Comparison of ENCODE assay signal across 17 cellular contexts in genomic region chr6:160978141-160978926, GRCh38. TPM values are rescaled to one million over a fixed set of nuclear protein-coding genes. Genes with fewer than 3 reads are reported as not detected.
DNase-seq lines count a peak whose midpoint lies in the region; ATAC-seq, FAIRE-seq and TF ChIP-seq lines count a peak whose summit lies in the region.
"Had no signal": no experiment of that assay in that cellular context is flagged by ENCODE, and none has a peak within 500 bp of the region (broad histone marks: within the 10 kb centered on the region; RNA-seq: fewer than 3 reads in every experiment).

No MANE protein-coding gene starts in this region.

- in situ Hi-C loops in HepG2 (cut with HindIII; ENCODE audit: extremely low pct_ligation_motif_present, low pct_unique_long_range_greater_than_20kb) = no loop called here

- intact Hi-C loops in HepG2 (cut with micrococcal nuclease; ENCODE audit: unreplicated experiment) = no loop called here
- intact Hi-C loops in right lobe of liver (cut with DNase I) = no loop called here

- no peak overlapping the region for H3K9ac ChIP-seq in HepG2 (ENCODE audit: insufficient read depth, low read depth, low read length)
- no peak overlapping the region for H3K9ac ChIP-seq in keratinocyte (ENCODE audit: control insufficient read depth, extremely low read depth, insufficient read depth, low read length)

- POLR2A ChIA-PET in HepG2 (lab: Yijun Ruan, JAX) = no interaction called here

- no peak for TF ChIP-seq RAD21 in HepG2 (CRISPR knock-in tag; IDR thresholded peaks at IDR 0.05)

- no peak for ATAC-seq in HepG2
- ATAC-seq in right lobe of liver = no peak
- no peak for ATAC-seq in HG02759 (IDR thresholded peaks at IDR 0.05; ENCODE audit: unreplicated experiment)
- no peak for ATAC-seq in HG03108 (IDR thresholded peaks at IDR 0.05; ENCODE audit: unreplicated experiment)
- ATAC-seq: Panc1, T-cell had no signal

- no peaks in the 10 kb centered on the region for H3K79me2 ChIP-seq in HepG2 (ENCODE audit: insufficient read depth, low read length)
- no peaks in the 10 kb centered on the region for H3K79me2 ChIP-seq in keratinocyte (ENCODE audit: control insufficient read depth, insufficient read depth, low read length)

- TF ChIP-seq CTCF in HepG2 (CRISPR knock-in tag; IDR thresholded peaks at IDR 0.05) (no peak), right lobe of liver (IDR thresholded peaks at IDR 0.05) (no peak), cardiac fibroblast (IDR thresholded peaks at IDR 0.05; ENCODE audit: low read depth, low read length) (no peak), keratinocyte (optimal IDR thresholded peaks at IDR 0.05 in 1 of 3, IDR thresholded peaks at IDR 0.05 in 1 of 3, conservative IDR thresholded peaks at IDR 0.05 in 1 of 3; ENCODE audit: extremely low read depth in 1 of 3, insufficient read depth in 2 of 3, low read length in 3 of 3) (no peak)

- peaks cover 0 to 8% of the 10 kb centered on the region in 2 experiments; a peak in 4 of 5 replicates for H3K27me3 ChIP-seq in HepG2 (ENCODE audit: control insufficient read depth in 1 of 2, insufficient read depth in 2 of 2, low read length in 2 of 2)
- H3K27me3 ChIP-seq in right lobe of liver = no peaks in the 10 kb centered on the region
- H3K27me3 ChIP-seq in keratinocyte (ENCODE audit: control insufficient read depth, extremely low read depth, insufficient read depth, low read length) = no peaks in the 10 kb centered on the region

- no TSS peak for BruUV-seq in HepG2 (replicated peaks; lab: Mats Ljungman, UMichigan)

- no peaks in the 10 kb centered on the region for H4K20me1 ChIP-seq in HepG2 (ENCODE audit: insufficient read depth, low read length)
- no peaks in the 10 kb centered on the region for H4K20me1 ChIP-seq in keratinocyte (ENCODE audit: control insufficient read depth, extremely low read depth, insufficient read depth, low read length)

- dilution Hi-C loops in keratinocyte (cut with MboI; ENCODE audit: extremely low pct_ligation_motif_present, low sequenced_read_pairs) = no loop called here

- no peak for TF ChIP-seq EP300 in HepG2 (IDR thresholded peaks at IDR 0.05; ENCODE audit: low read depth in 2 of 2, low read length in 2 of 2)
- TF ChIP-seq EP300 in HepG2 (CRISPR knock-in tag; IDR thresholded peaks at IDR 0.05; ENCODE audit: borderline replicate concordance) = no peak

- H3K4me2 ChIP-seq in HepG2 (ENCODE audit: low read depth, low read length) (no peak overlapping the region), keratinocyte (ENCODE audit: control insufficient read depth, extremely low read depth, insufficient read depth, low read depth, low read length) (no peak overlapping the region)

- no peak for FAIRE-seq in HepG2 (lab: Jason Lieb, UNC)
- FAIRE-seq in keratinocyte (lab: Jason Lieb, UNC) = peak; percentile 49
- FAIRE-seq: A204.1, H1 had no signal

- H3K4me3 ChIP-seq in HepG2 (replicated peaks in 1 of 3; ENCODE audit: insufficient read depth in 1 of 3, low read depth in 2 of 3, low read length in 3 of 3) (no peak overlapping the region), right lobe of liver (no peak overlapping the region), cardiac fibroblast (replicated peaks in 1 of 2; ENCODE audit: low read depth in 2 of 2, low read length in 2 of 2) (no peak overlapping the region), keratinocyte (ENCODE audit: control insufficient read depth in 2 of 3, extremely low read depth in 1 of 3, insufficient read depth in 2 of 3, low read depth in 1 of 3, low read length in 3 of 3) (no peak overlapping the region)

- H3K9me3 ChIP-seq in HepG2 (ENCODE audit: low read length) = peaks cover 11% of the 10 kb centered on the region
- H3K9me3 ChIP-seq in right lobe of liver = peaks cover 0 to 4% (median 0%) of the 10 kb centered on the region in 4 donors
- no peaks in the 10 kb centered on the region for H3K9me3 ChIP-seq in keratinocyte (ENCODE audit: control insufficient read depth, low read depth, low read length)

- no peaks in the 10 kb centered on the region for H3K9me1 ChIP-seq in keratinocyte (ENCODE audit: control insufficient read depth, extremely low read depth, insufficient read depth, low read length)

- 29% methylated on average over 4 of the region's 4 CpGs for WGBS in HepG2 (ENCODE audit: low lambda C conversion rate)
- 73% methylated on average over 4 of the region's 4 CpGs for WGBS in right lobe of liver (ENCODE audit: insufficient coverage, low coverage, low lambda C conversion rate, missing lambda C conversion rate)

- CTCF ChIA-PET in HepG2 (lab: Yijun Ruan, JAX; ENCODE audit: low intra/inter-chr PET ratio, low total read pairs) = no interaction called here

- H3K36me3 ChIP-seq in HepG2 (replicated peaks in 1 of 2; ENCODE audit: control insufficient read depth in 1 of 2, insufficient read depth in 2 of 2, low read length in 2 of 2) (no peaks in the 10 kb centered on the region), right lobe of liver (no peaks in the 10 kb centered on the region), keratinocyte (ENCODE audit: control insufficient read depth in 2 of 2, extremely low read depth in 1 of 2, insufficient read depth in 2 of 2, low read length in 2 of 2) (no peaks in the 10 kb centered on the region)

- H2AFZ ChIP-seq in HepG2 (ENCODE audit: low read length) = no peak overlapping the region
- no peak overlapping the region for H2AFZ ChIP-seq in keratinocyte (ENCODE audit: control insufficient read depth, low read length)

- H3K27ac ChIP-seq in HepG2 (ENCODE audit: extremely low read length, insufficient read depth, low read length) = no peak overlapping the region
- no peak overlapping the region for H3K27ac ChIP-seq in right lobe of liver
- no peak overlapping the region for H3K27ac ChIP-seq in keratinocyte (ENCODE audit: control insufficient read depth, insufficient read depth, low read length)

- no peaks in the 10 kb centered on the region for H3K4me1 ChIP-seq in HepG2 (ENCODE audit: insufficient read depth, low read length)
- H3K4me1 ChIP-seq in right lobe of liver = no peaks in the 10 kb centered on the region
- peaks cover 17% of the 10 kb centered on the region for H3K4me1 ChIP-seq in keratinocyte (ENCODE audit: control insufficient read depth, extremely low read depth, insufficient read depth, low read length)
- H3K4me1 ChIP-seq: Caco-2 had no signal

- no peak for TF ChIP-seq POLR2A in HepG2 (IDR thresholded peaks at IDR 0.05; ENCODE audit: insufficient read depth in 1 of 2, low read depth in 2 of 2, low read length in 2 of 2)
- no peak for TF ChIP-seq POLR2A in right lobe of liver (IDR thresholded peaks at IDR 0.05)

- DNase-seq in HepG2 (ENCODE audit: low spot score) (no peak), right lobe of liver (no peak), cardiac fibroblast (ENCODE audit: low read depth in 2 of 2) (peak; percentile 42 to 52), keratinocyte (ENCODE audit: low read depth, low spot score) (no peak), NCI-H526 treated with DMSO at 0.1 percent for 48 hours (lab: John Stamatoyannopoulos, UW) (no peak)
- DNase-seq in activated naive CD4-positive, alpha-beta T cell treated with anti-CD3 and anti-CD28 coated beads, Interleukin-2, amount 50 U/mL, for 16 hours = no peak
- DNase-seq: activated naive CD4-positive, alpha-beta T cell treated with Interleukin-2 at 50 U/mL for 16 hours; Caco-2; NCI-H1930; NCI-H526; stimulated activated CD4-positive, alpha-beta T cell treated with anti-CD3 and anti-CD28 coated beads, Interleukin-4, amount 100 ng/mL, for 4 hours; T-cell had no signal

TF ChIP-seq in HepG2, 621 proteins besides CTCF, POLR2A, EP300 and RAD21:
- TF ChIP-seq ZNF124 (CRISPR knock-in tag; IDR thresholded peaks at IDR 0.05) (no peak), ATF7 (IDR thresholded peaks at IDR 0.05) (0 out of 2 replicates have a peak, but pooled peaks have one; percentile 20), ATF7 (CRISPR knock-in tag; IDR thresholded peaks at IDR 0.05) (no peak)

RNA-seq across cellular contexts. Expression of gene MAP3K4, which starts 13.2 kb away (rescaled TPM):
- 33.6 and 40.1 TPM in 2 replicates for total RNA-seq in HepG2 (2016; rRNA removed; fragmentation: Illumina TruSeq; extraction: Trizol)
- 66.8 and 68.7 TPM in 2 replicates for total RNA-seq in HepG2 (2016; cell fraction: cytosol; rRNA removed; fragmentation: Illumina TruSeq; extraction: Trizol; ENCODE audit: low read depth)
- 37.5 and 40.8 TPM in 2 replicates for total RNA-seq in HepG2 (2016; cell fraction: insoluble cytoplasmic fraction; rRNA removed; fragmentation: Illumina TruSeq; extraction: Trizol)
- total RNA-seq in HepG2 (2016; cell fraction: membrane; rRNA removed; fragmentation: Illumina TruSeq; extraction: Trizol) = 38.1 and 58.6 TPM in 2 replicates
- total RNA-seq in HepG2 (2016; cell fraction: nucleus; rRNA removed; fragmentation: Illumina TruSeq; extraction: Trizol) = 50.7 and 54.4 TPM in 2 replicates
- 12.9 and 15.4 TPM in 2 replicates for polyA plus RNA-seq in HepG2 (2011; rRNA removed)
- 6.9 and 9.0 TPM in 2 replicates for polyA plus RNA-seq in HepG2 (2011; cell fraction: cytosol; rRNA removed)
- 35.9 and 37.8 TPM in 2 replicates for polyA plus RNA-seq in HepG2 (2011; cell fraction: nucleus; rRNA removed)
- polyA plus RNA-seq in HepG2 (2012) = 16.6 and 19.8 TPM in 2 replicates
- polyA plus RNA-seq in HepG2 (2016; cell fraction: cytosol; fragmentation: Illumina TruSeq; extraction: Trizol; ENCODE audit: low read depth) = 1.1 TPM in 2 replicates
- 25.1 and 26.7 TPM in 2 replicates for polyA plus RNA-seq in HepG2 (2016; cell fraction: insoluble cytoplasmic fraction; fragmentation: Illumina TruSeq; extraction: Trizol; ENCODE audit: low read depth)
- polyA plus RNA-seq in HepG2 (2016; cell fraction: membrane; fragmentation: Illumina TruSeq; extraction: Trizol; ENCODE audit: low read depth) = 3.2 and 4.4 TPM in 2 replicates
- polyA plus RNA-seq in HepG2 (2016; cell fraction: nucleus; fragmentation: Illumina TruSeq; extraction: Trizol; ENCODE audit: insufficient read depth, low read depth) = 51.7 and 52.1 TPM in 2 replicates
- 16.6 and 30.1 TPM in 2 replicates for polyA minus RNA-seq in HepG2 (2011; rRNA and poly(A)+ RNA removed; ENCODE audit: low replicate concordance)
- 16.9 and 18.6 TPM in 2 replicates for polyA minus RNA-seq in HepG2 (2011; cell fraction: cytosol; rRNA and poly(A)+ RNA removed)
- 94.5 and 105 TPM in 2 replicates for polyA minus RNA-seq in HepG2 (2011; cell fraction: nucleus; rRNA and poly(A)+ RNA removed)
- total RNA-seq in right lobe of liver = 10 to 100 TPM in 4 of 6 experiments, 1 to 10 TPM in 2; 9.4 to 20.5 (median 13.1) TPM
- 9.0 to 12.8 TPM (median 11.8 TPM) in 3 replicates for polyA plus RNA-seq in keratinocyte
- 16.1 TPM for polyA plus RNA-seq in keratinocyte (2011; ENCODE audit: low read depth)
- 6.2 and 8.5 TPM in 2 replicates for polyA plus RNA-seq in keratinocyte (2011; cell fraction: cytosol; rRNA removed)
- 22.1 and 25.2 TPM in 2 replicates for polyA plus RNA-seq in keratinocyte (2011; cell fraction: nucleus; rRNA removed)
- 12.7 and 14.7 TPM in 2 replicates for polyA plus RNA-seq in keratinocyte (2012; ENCODE audit: low replicate concordance)
- polyA minus RNA-seq in keratinocyte = 8.5 to 23.7 TPM (median 14.8 TPM) in 3 replicates
- 13.8 TPM for polyA minus RNA-seq in keratinocyte (2011; cell fraction: cytosol; rRNA and poly(A)+ RNA removed)
- 18.1 and 35.6 TPM in 2 replicates for polyA minus RNA-seq in keratinocyte (2011; cell fraction: nucleus; rRNA and poly(A)+ RNA removed)

Comparison
In these comparisons a context has a peak if more than half of its experiments do, and no peak if none do; other contexts are left out.
1. DNase-seq: peak in cardiac fibroblast (2 of 2); none in HepG2 (single experiment), right lobe of liver (0 of 3), keratinocyte (single experiment), NCI-H526 treated with DMSO at 0.1 percent for 48 hours (single experiment) and activated naive CD4-positive, alpha-beta T cell treated with anti-CD3 and anti-CD28 coated beads, Interleukin-2, amount 50 U/mL, for 16 hours (single experiment).